19 cellular contexts compared by ENCODE assay signal in genomic region chr15:59326856-59327255, GRCh38. TPM values are rescaled to one million over a fixed set of nuclear protein-coding genes. Genes with fewer than 3 reads are reported as not detected.
DNase-seq lines count a peak whose midpoint lies in the region; ATAC-seq, FAIRE-seq and TF ChIP-seq lines count a peak whose summit lies in the region.
"Had no signal": no experiment of that assay in that cellular context is flagged by ENCODE, and none has a peak within 500 bp of the region (broad histone marks: within the 10 kb centered on the region; RNA-seq: fewer than 3 reads in every experiment).

No MANE protein-coding gene starts in this region.

- H3K79me2 ChIP-seq in OCI-LY3 (ENCODE audit: low read length): peaks cover 6% of the 10 kb centered on the region; the same call in 1 of the 2 replicates

- TF ChIP-seq RAD21 in A549 (conservative IDR thresholded peaks at IDR 0.05 in 1 of 2, IDR thresholded peaks at IDR 0.05 in 1 of 2): no peak

- H3K27me3 Mint-ChIP-seq in stimulated activated memory B cell treated with anti-CD40 and anti-IgM and Interleukin-4, amounts not matched to agents 10 μg/mL and 1 μg/mL and 100 μg/mL, for 72 hours: no peaks in the 10 kb centered on the region
- H3K27me3 Mint-ChIP-seq in activated naive CD4-positive, alpha-beta T cell treated with anti-CD3 and anti-CD28 coated beads, Interleukin-2, amount 10 ng/mL, durations not matched to agents 7 days and 5 days: peaks cover 48% of the 10 kb centered on the region

- intact Hi-C loops in left colon (cut with DNase I, micrococcal nuclease): no loop called here

- H3K4me3 ChIP-seq in A549 (no peak overlapping the region), OCI-LY3 (ENCODE audit: low read length) (peak overlapping the region; percentile 21; the same call in 1 of the 2 replicates), neuronal stem cell (ENCODE audit: low read length in 2 of 2) (no peak overlapping the region)
- H3K4me3 ChIP-seq: BLaER1 treated with 17β-estradiol and CSF1 and Interleukin-3, amounts not matched to agents 10 nM and 100 nM; GM23248 had no signal

- no peak for ATAC-seq in A549
- ATAC-seq in left colon: peak; percentile 77
- no peak for ATAC-seq in stimulated activated memory B cell treated with anti-CD40 and anti-IgM and Interleukin-4, amounts not matched to agents 10 μg/mL and 1 μg/mL and 100 μg/mL, for 72 hours
- ATAC-seq: CD8-positive, alpha-beta T cell had no signal

- TF ChIP-seq CTCF in A549 (IDR thresholded peaks at IDR 0.05) (no peak), OCI-LY3 (IDR thresholded peaks at IDR 0.05; ENCODE audit: low read depth, low read length) (no peak)

- FAIRE-seq in A549 (lab: Jason Lieb, UNC): no peak
- FAIRE-seq: H54, HTR-8/SVneo had no signal

- peaks cover 16% of the 10 kb centered on the region; the same call in 1 of the 2 replicates for H4K20me1 ChIP-seq in OCI-LY3 (ENCODE audit: insufficient read depth, low read length)

- DNase-seq in A549 (ENCODE audit: low read depth in 1 of 2, low spot score in 1 of 2) (no peak), left colon (peak in 1 of 2 donors; percentile 37), neuronal stem cell (ENCODE audit: low spot score) (no peak), NCI-H524 (lab: John Stamatoyannopoulos, UW) (no peak)
- DNase-seq in activated naive CD4-positive, alpha-beta T cell treated with anti-CD3 and anti-CD28 coated beads, Interleukin-2, amount 10 ng/mL, durations not matched to agents 7 days and 5 days: no peak
- DNase-seq: Calu3; CD8-positive, alpha-beta T cell; DMS79 treated with DMSO at 0.1 percent for 48 hours; GF-D8; GM23248; HCEC 1CT; HFFc6; IMR-90 had no signal

- no peak overlapping the region for H2AK5ac ChIP-seq in neuronal stem cell (ENCODE audit: low read depth, low read length)

- TF ChIP-seq POLR2A in A549 (IDR thresholded peaks at IDR 0.05; ENCODE audit: low read length): no peak

- no peak overlapping the region for H2BK5ac ChIP-seq in neuronal stem cell (ENCODE audit: low read length)

- no peak overlapping the region for H2BK120ac ChIP-seq in neuronal stem cell (ENCODE audit: low read depth, low read length)

- H3K9ac ChIP-seq in OCI-LY3 (ENCODE audit: low read length) (no peak overlapping the region), neuronal stem cell (ENCODE audit: low read depth, low read length, poor library complexity) (no peak overlapping the region)
- H3K9ac ChIP-seq: BLaER1 treated with 17β-estradiol and CSF1 and Interleukin-3, amounts not matched to agents 10 nM and 100 nM; GM23248 had no signal

- TF ChIP-seq EP300 in A549 (IDR thresholded peaks at IDR 0.05): no peak

- no peak overlapping the region for H3K23ac ChIP-seq in neuronal stem cell (ENCODE audit: low read depth, low read length, poor library complexity)

- no peak overlapping the region for H2BK15ac ChIP-seq in neuronal stem cell (ENCODE audit: low read length)

- H3K4me2 ChIP-seq in A549: peak overlapping the region; percentile 77; the same call in 1 of the 3 replicates
- peak overlapping the region; percentile 54 for H3K4me2 ChIP-seq in OCI-LY3 (ENCODE audit: low read length)
- H3K4me2 ChIP-seq in neuronal stem cell (ENCODE audit: insufficient read depth, low read length, poor library complexity, severe bottlenecking): no peak overlapping the region

- peaks cover 11% of the 10 kb centered on the region; the same call in 1 of the 2 replicates for H3K27me3 ChIP-seq in OCI-LY3 (ENCODE audit: low read depth, low read length)
- H3K27me3 ChIP-seq in neuronal stem cell (ENCODE audit: control insufficient read depth in 3 of 3, insufficient read depth in 3 of 3, low read depth in 1 of 3, low read length in 3 of 3): no peaks in the 10 kb centered on the region
- H3K27me3 ChIP-seq: BLaER1 treated with 17β-estradiol and CSF1 and Interleukin-3, amounts not matched to agents 10 nM and 100 nM had no signal

- peaks cover 77% of the 10 kb centered on the region for H3K4me1 Mint-ChIP-seq in stimulated activated memory B cell treated with anti-CD40 and anti-IgM and Interleukin-4, amounts not matched to agents 10 μg/mL and 1 μg/mL and 100 μg/mL, for 72 hours
- peaks cover 14% of the 10 kb centered on the region for H3K4me1 Mint-ChIP-seq in activated naive CD4-positive, alpha-beta T cell treated with anti-CD3 and anti-CD28 coated beads, Interleukin-2, amount 10 ng/mL, durations not matched to agents 7 days and 5 days

- H3K18ac ChIP-seq in neuronal stem cell (ENCODE audit: low read length): no peak overlapping the region

- H4K8ac ChIP-seq in neuronal stem cell (ENCODE audit: low read depth, low read length): no peak overlapping the region

- POLR2A ChIA-PET in A549 (lab: Yijun Ruan, JAX): interaction anchor here (1.9 kb wide), 1 partner anchor 23 kb away, joined by 3 read pairs; no protein-coding TSS in a partner anchor

- no peak overlapping the region for H2AFZ ChIP-seq in OCI-LY3 (ENCODE audit: low read depth, low read length)
- H2AFZ ChIP-seq in neuronal stem cell (ENCODE audit: low read length): no peak overlapping the region
- H2AFZ ChIP-seq: GM23248 had no signal

- H3K36me3 Mint-ChIP-seq in stimulated activated memory B cell treated with anti-CD40 and anti-IgM and Interleukin-4, amounts not matched to agents 10 μg/mL and 1 μg/mL and 100 μg/mL, for 72 hours: no peaks in the 10 kb centered on the region
- H3K36me3 Mint-ChIP-seq in activated naive CD4-positive, alpha-beta T cell treated with anti-CD3 and anti-CD28 coated beads, Interleukin-2, amount 10 ng/mL, durations not matched to agents 7 days and 5 days: no peaks in the 10 kb centered on the region
- H3K36me3 Mint-ChIP-seq: CD8-positive, alpha-beta T cell had no signal

- peaks cover 91% of the 10 kb centered on the region for H3K4me1 ChIP-seq in A549
- H3K4me1 ChIP-seq in OCI-LY3 (ENCODE audit: low read length): peaks cover 52% of the 10 kb centered on the region
- no peaks in the 10 kb centered on the region for H3K4me1 ChIP-seq in neuronal stem cell (ENCODE audit: control insufficient read depth in 2 of 2, insufficient read depth in 1 of 2, low read depth in 1 of 2, low read length in 2 of 2)

- no peak overlapping the region for H2BK12ac ChIP-seq in neuronal stem cell (ENCODE audit: low read length)

- H3K4ac ChIP-seq in neuronal stem cell (ENCODE audit: low read length): no peak overlapping the region

- no peaks in the 10 kb centered on the region for H3K9me3 Mint-ChIP-seq in stimulated activated memory B cell treated with anti-CD40 and anti-IgM and Interleukin-4, amounts not matched to agents 10 μg/mL and 1 μg/mL and 100 μg/mL, for 72 hours
- no peaks in the 10 kb centered on the region for H3K9me3 Mint-ChIP-seq in activated naive CD4-positive, alpha-beta T cell treated with anti-CD3 and anti-CD28 coated beads, Interleukin-2, amount 10 ng/mL, durations not matched to agents 7 days and 5 days
- H3K9me3 Mint-ChIP-seq: CD8-positive, alpha-beta T cell; HFFc6 had no signal

- H3K36me3 ChIP-seq in OCI-LY3 (replicated peaks; ENCODE audit: low read depth, low read length) (no peaks in the 10 kb centered on the region), neuronal stem cell (replicated peaks in 1 of 2; ENCODE audit: control insufficient read depth in 2 of 2, insufficient read depth in 2 of 2, low read length in 2 of 2) (no peaks in the 10 kb centered on the region)
- H3K36me3 ChIP-seq: BLaER1 treated with 17β-estradiol and CSF1 and Interleukin-3, amounts not matched to agents 10 nM and 100 nM had no signal

- H3K9me3 ChIP-seq in A549 (no peaks in the 10 kb centered on the region), OCI-LY3 (ENCODE audit: insufficient read depth, low read length) (no peaks in the 10 kb centered on the region), neuronal stem cell (replicated peaks in 1 of 2; ENCODE audit: control insufficient read depth in 2 of 2, insufficient read depth in 1 of 2, low read depth in 1 of 2, low read length in 2 of 2) (no peaks in the 10 kb centered on the region)
- H3K9me3 ChIP-seq: BLaER1 treated with 17β-estradiol and CSF1 and Interleukin-3, amounts not matched to agents 10 nM and 100 nM had no signal

- CTCF ChIA-PET in A549 (lab: Yijun Ruan, JAX): interaction anchor here (0.6 to 3.1 kb wide), 4 partner anchors 11 to 94 kb away, joined by 3 to 13 read pairs (median 4); no protein-coding TSS in a partner anchor
- CTCF ChIA-PET in activated naive CD4-positive, alpha-beta T cell treated with anti-CD3 and anti-CD28 coated beads, Interleukin-2, amount 10 ng/mL, durations not matched to agents 7 days and 5 days (lab: Charles Lee): no interaction called here

- peak overlapping the region; percentile 71 for H3K27ac Mint-ChIP-seq in stimulated activated memory B cell treated with anti-CD40 and anti-IgM and Interleukin-4, amounts not matched to agents 10 μg/mL and 1 μg/mL and 100 μg/mL, for 72 hours
- no peak overlapping the region for H3K27ac Mint-ChIP-seq in activated naive CD4-positive, alpha-beta T cell treated with anti-CD3 and anti-CD28 coated beads, Interleukin-2, amount 10 ng/mL, durations not matched to agents 7 days and 5 days
- H3K27ac Mint-ChIP-seq: CD8-positive, alpha-beta T cell; HFFc6 had no signal

- 81% methylated on average over 6 of the region's 6 CpGs for WGBS in A549 (ENCODE audit: missing lambda C conversion rate)
- WGBS in neuronal stem cell (ENCODE audit: extremely low coverage in 2 of 2, insufficient read length in 2 of 2, insufficient replicate concordance in 1 of 2), 2 donors: no CpG with 5 or more reads among the region's 6 CpGs

- no peak overlapping the region for H3K14ac ChIP-seq in neuronal stem cell (ENCODE audit: low read length)

- H3K27ac ChIP-seq in A549 (peak overlapping the region in 1 of 2 experiments; percentile 85; a peak in 3 of 6 replicates), OCI-LY3 (ENCODE audit: low read length) (no peak overlapping the region), neuronal stem cell (replicated peaks; ENCODE audit: low read length) (no peak overlapping the region)
- H3K27ac ChIP-seq: 22Rv1; BLaER1 treated with 17β-estradiol and CSF1 and Interleukin-3, amounts not matched to agents 10 nM and 100 nM; GM23248 had no signal

- no peaks in the 10 kb centered on the region for H3K79me1 ChIP-seq in neuronal stem cell (ENCODE audit: low read depth, low read length)

- H4K91ac ChIP-seq in neuronal stem cell (ENCODE audit: low read depth, low read length, poor library complexity): no peak overlapping the region

- H3K4me3 Mint-ChIP-seq in stimulated activated memory B cell treated with anti-CD40 and anti-IgM and Interleukin-4, amounts not matched to agents 10 μg/mL and 1 μg/mL and 100 μg/mL, for 72 hours: no peak overlapping the region
- no peak overlapping the region for H3K4me3 Mint-ChIP-seq in activated naive CD4-positive, alpha-beta T cell treated with anti-CD3 and anti-CD28 coated beads, Interleukin-2, amount 10 ng/mL, durations not matched to agents 7 days and 5 days
- H3K4me3 Mint-ChIP-seq: CD8-positive, alpha-beta T cell; HFFc6 had no signal

TF ChIP-seq in A549, 52 proteins besides CTCF, POLR2A, EP300 and RAD21 (continues in another document):
- TF ChIP-seq HOXB5 (CRISPR knock-in tag; IDR thresholded peaks at IDR 0.05): no peak

RNA-seq across cellular contexts. Expression of gene MYO1E, which starts 45.8 kb away (rescaled TPM):
- polyA plus RNA-seq in A549 (2011; rRNA removed) (451 and 497 TPM in 2 replicates), A549 (2017; fragmentation: RNase III; extraction: RNeasy Plus Mini Kit Qiagen cat#74134 plus additional on column Dnase treatment) (168 to 202 TPM (median 181 TPM) in 3 replicates)
- polyA plus RNA-seq in A549 (2012; cell fraction: cytosol; rRNA removed): 76.7 and 101 TPM in 2 replicates
- polyA plus RNA-seq in A549 (2012; cell fraction: nucleus; rRNA removed): 251 and 264 TPM in 2 replicates
- polyA minus RNA-seq in A549 (2011; rRNA and poly(A)+ RNA removed): 285 and 317 TPM in 2 replicates
- total RNA-seq in left colon: 100 to 1,000 TPM; 331 to 397 TPM
- polyA plus RNA-seq in neuronal stem cell (2013, experiment 1 of 2): 7.1 TPM
- 7.4 TPM for polyA plus RNA-seq in neuronal stem cell (2013, experiment 2 of 2)
